Comparison of ENCODE assay signal across 9 cellular contexts in the genomic region with DNA sequence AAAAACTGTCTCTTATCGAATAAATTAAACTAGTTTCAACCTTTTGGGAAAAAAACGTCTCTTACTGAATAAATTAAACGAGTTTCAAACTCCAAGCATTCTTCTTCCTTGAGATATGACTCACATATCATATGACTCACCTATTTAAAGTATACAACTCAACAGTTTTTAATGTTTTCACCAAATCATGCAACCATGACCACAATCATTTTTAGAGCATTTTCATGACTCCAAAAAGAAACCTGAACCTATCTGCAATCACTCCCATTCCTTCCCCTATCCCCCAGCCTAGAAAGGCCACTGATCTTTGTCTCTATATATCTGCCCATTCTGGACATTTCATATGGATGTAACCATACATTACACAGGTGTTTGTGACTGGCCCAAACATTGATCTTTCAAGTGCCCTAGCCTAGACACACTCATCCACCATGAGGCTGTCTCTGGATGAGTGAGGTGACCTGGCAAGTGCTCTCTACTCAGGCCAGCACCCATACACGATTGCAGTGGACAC.
DNase-seq lines count a peak whose midpoint lies in the region; ATAC-seq lines count a peak whose summit lies in the region.
"Had no signal": no experiment of that assay in that cellular context is flagged by ENCODE, and none has a peak within 500 bp of the region (broad histone marks: within the 10 kb centered on the region; RNA-seq: fewer than 3 reads in every experiment).

No MANE protein-coding gene starts in this region.

- H3K27me3 ChIP-seq in CD4-positive, alpha-beta memory T cell (ENCODE audit: insufficient read depth, low read length), result no peaks in the 10 kb centered on the region

- peaks cover 59 to 96% (median 79%) of the 10 kb centered on the region in 4 donors for H3K4me1 Mint-ChIP-seq in CD4-positive, alpha-beta memory T cell
- peaks cover 59% of the 10 kb centered on the region for H3K4me1 Mint-ChIP-seq in activated T-helper 1 cell treated with anti-CD3 and anti-CD28 coated beads, Interleukin-12 subunit alpha, Interleukin-12 subunit beta, Interleukin-2, Interleukin-4 antibody, amounts not matched to agents 30 ng/mL and 10 ng/mL and 1 ng/mL, durations not matched to agents 14 hours and 24 hours and 36 hours (ENCODE audit: low read depth)

- H3K36me3 Mint-ChIP-seq in CD4-positive, alpha-beta memory T cell, result peaks cover 26 to 66% of the 10 kb centered on the region in 2 donors
- peaks cover 25% of the 10 kb centered on the region for H3K36me3 Mint-ChIP-seq in activated T-helper 1 cell treated with anti-CD3 and anti-CD28 coated beads, Interleukin-12 subunit alpha, Interleukin-12 subunit beta, Interleukin-2, Interleukin-4 antibody, amounts not matched to agents 30 ng/mL and 10 ng/mL and 1 ng/mL, durations not matched to agents 14 hours and 24 hours and 36 hours (ENCODE audit: low read depth)

- peaks cover 0 to 2% (median 0%) of the 10 kb centered on the region in 8 donors for H3K9me3 Mint-ChIP-seq in CD4-positive, alpha-beta memory T cell
- no peaks in the 10 kb centered on the region for H3K9me3 Mint-ChIP-seq in activated T-helper 1 cell treated with anti-CD3 and anti-CD28 coated beads, Interleukin-12 subunit alpha, Interleukin-12 subunit beta, Interleukin-2, Interleukin-4 antibody, amounts not matched to agents 30 ng/mL and 10 ng/mL and 1 ng/mL, durations not matched to agents 14 hours and 24 hours and 36 hours

- H3K4me3 ChIP-seq in CD4-positive, alpha-beta memory T cell (ENCODE audit: low read length in 2 of 2), result no peak overlapping the region

- no peak overlapping the region for H3K27ac ChIP-seq in CD4-positive, alpha-beta memory T cell (ENCODE audit: low read depth, low read length)

- ATAC-seq in HG02885 (IDR thresholded peaks at IDR 0.05; ENCODE audit: poor library complexity, unreplicated experiment) (peak; percentile 43), HG02642 (IDR thresholded peaks at IDR 0.05; ENCODE audit: poor library complexity, unreplicated experiment) (no peak), HG03521 (IDR thresholded peaks at IDR 0.05; ENCODE audit: unreplicated experiment) (no peak)

- CTCF ChIA-PET in CD4-positive, alpha-beta memory T cell (lab: Charles Lee; ENCODE audit: partially characterized antibody), result interaction anchor here (0.7 to 2.5 kb wide), 7 partner anchors 9 to 162 kb away, joined by 3 to 11 read pairs (median 4); no protein-coding TSS in a partner anchor

- H3K9me3 ChIP-seq in CD4-positive, alpha-beta memory T cell (ENCODE audit: control insufficient read depth in 1 of 2, low read length in 2 of 2), result no peaks in the 10 kb centered on the region

- peak overlapping the region in 4 of 8 donors; percentile 2 to 64 (median 52) for H3K4me3 Mint-ChIP-seq in CD4-positive, alpha-beta memory T cell
- H3K4me3 Mint-ChIP-seq in activated T-helper 1 cell treated with anti-CD3 and anti-CD28 coated beads, Interleukin-12 subunit alpha, Interleukin-12 subunit beta, Interleukin-2, Interleukin-4 antibody, amounts not matched to agents 30 ng/mL and 10 ng/mL and 1 ng/mL, durations not matched to agents 14 hours and 24 hours and 36 hours, result peak overlapping the region; percentile 23

- H3K4me1 ChIP-seq in CD4-positive, alpha-beta memory T cell (ENCODE audit: insufficient read depth, low read length), result peaks cover 86% of the 10 kb centered on the region

- H3K27me3 Mint-ChIP-seq in CD4-positive, alpha-beta memory T cell, result no peaks in the 10 kb centered on the region
- H3K27me3 Mint-ChIP-seq in activated T-helper 1 cell treated with anti-CD3 and anti-CD28 coated beads, Interleukin-12 subunit alpha, Interleukin-12 subunit beta, Interleukin-2, Interleukin-4 antibody, amounts not matched to agents 30 ng/mL and 10 ng/mL and 1 ng/mL, durations not matched to agents 14 hours and 24 hours and 36 hours (ENCODE audit: insufficient read depth), result no peaks in the 10 kb centered on the region

- POLR2A ChIA-PET in CD4-positive, alpha-beta memory T cell (lab: Charles Lee; ENCODE audit: partially characterized antibody), result interaction anchor here (0.6 to 8.3 kb wide), 6 partner anchors 9 to 1059 kb away, joined by 3 to 53 read pairs (median 5); no protein-coding TSS in a partner anchor

- no peaks in the 10 kb centered on the region for H3K36me3 ChIP-seq in CD4-positive, alpha-beta memory T cell (ENCODE audit: insufficient read depth, low read length)

- H3K27ac Mint-ChIP-seq in CD4-positive, alpha-beta memory T cell, result peak overlapping the region; percentile 58 to 91 (median 84)
- H3K27ac Mint-ChIP-seq in activated T-helper 1 cell treated with anti-CD3 and anti-CD28 coated beads, Interleukin-12 subunit alpha, Interleukin-12 subunit beta, Interleukin-2, Interleukin-4 antibody, amounts not matched to agents 30 ng/mL and 10 ng/mL and 1 ng/mL, durations not matched to agents 14 hours and 24 hours and 36 hours, result peak overlapping the region; percentile 85

- no peak for DNase-seq in CD4-positive, alpha-beta memory T cell
- no peak for DNase-seq in activated T-helper 1 cell treated with anti-CD3 and anti-CD28 coated beads, Interleukin-12 subunit alpha, Interleukin-12 subunit beta, Interleukin-2, Interleukin-4 antibody, amounts not matched to agents 30 ng/mL and 10 ng/mL and 1 ng/mL, durations not matched to agents 14 hours and 24 hours and 36 hours (ENCODE audit: low spot score)
- peak; percentile 80 for DNase-seq in kidney tubule cell (ENCODE audit: low spot score)
- DNase-seq in superior temporal gyrus (ENCODE audit: extremely low spot score), result no peak
- no peak for DNase-seq in NCI-H146 treated with DMSO at 0.1 percent for 48 hours (lab: John Stamatoyannopoulos, UW; ENCODE audit: unreplicated experiment)
- DNase-seq: NCI-H1694 treated with DMSO at 0.1 percent for 48 hours had no signal

- intact Hi-C loops in CD4-positive, alpha-beta memory T cell (cut with micrococcal nuclease), result loop anchor here (1.0 to 5.0 kb wide), 2 partner anchors 12 to 47 kb away; no protein-coding TSS in a partner anchor
- intact Hi-C loops in activated T-helper 1 cell treated with anti-CD3 and anti-CD28 coated beads, Interleukin-12 subunit alpha, Interleukin-12 subunit beta, Interleukin-2, Interleukin-4 antibody, amounts not matched to agents 30 ng/mL and 10 ng/mL and 1 ng/mL, durations not matched to agents 14 hours and 24 hours and 36 hours (cut with micrococcal nuclease), result loop anchor here (1.0 to 5.0 kb wide), 4 partner anchors 12 to 113 kb away; partner anchors contain the start of gene PIP4K2A
